ENCODE assay signal across 1 cellular context in the genomic region with DNA sequence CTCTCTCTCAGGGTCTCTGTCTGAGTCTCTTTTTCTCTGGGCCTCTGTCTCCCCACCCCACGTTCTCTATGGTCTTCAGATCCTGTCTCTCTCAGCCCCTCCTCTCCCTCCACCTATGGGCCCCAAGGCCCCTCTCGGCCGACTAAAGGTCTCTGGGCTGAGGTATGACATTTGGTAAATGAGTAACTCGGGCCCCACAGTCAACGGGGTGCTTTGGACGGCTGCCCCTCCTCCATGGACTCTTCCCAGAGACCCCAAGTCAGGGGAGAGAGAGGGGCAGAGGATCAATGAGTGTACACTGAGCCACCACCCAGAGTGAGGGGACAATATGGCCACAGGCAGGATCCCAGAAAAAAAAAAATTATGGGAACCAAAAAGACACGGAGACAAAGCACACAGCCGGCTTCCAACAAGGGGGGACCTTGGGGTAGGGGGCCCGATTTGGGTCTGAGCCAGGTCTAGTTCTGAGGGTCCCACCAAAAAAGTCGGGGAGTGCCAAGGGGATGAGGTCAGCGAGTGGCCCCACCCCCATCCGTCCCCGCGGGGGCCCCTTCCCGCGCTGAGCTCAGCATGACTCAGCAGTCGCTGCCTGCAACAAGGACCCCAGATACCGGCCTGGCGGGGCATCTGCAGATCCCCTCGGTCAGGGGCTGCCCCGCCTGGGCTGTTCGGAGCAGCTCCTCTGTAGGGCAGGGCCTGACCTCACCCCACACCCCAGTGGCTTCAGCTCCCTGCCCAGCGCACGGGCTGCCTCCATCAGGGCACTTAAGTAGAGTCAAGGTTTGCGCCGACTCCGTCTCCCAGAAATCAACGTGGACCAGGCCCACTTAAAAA.
TF ChIP-seq lines count a peak whose summit lies in the region.

No MANE protein-coding gene starts in this region.

TF ChIP-seq in K562, 482 proteins besides CTCF, POLR2A, EP300 and RAD21 (continued from another document and continues in another):
- TF ChIP-seq, protein P1, sequence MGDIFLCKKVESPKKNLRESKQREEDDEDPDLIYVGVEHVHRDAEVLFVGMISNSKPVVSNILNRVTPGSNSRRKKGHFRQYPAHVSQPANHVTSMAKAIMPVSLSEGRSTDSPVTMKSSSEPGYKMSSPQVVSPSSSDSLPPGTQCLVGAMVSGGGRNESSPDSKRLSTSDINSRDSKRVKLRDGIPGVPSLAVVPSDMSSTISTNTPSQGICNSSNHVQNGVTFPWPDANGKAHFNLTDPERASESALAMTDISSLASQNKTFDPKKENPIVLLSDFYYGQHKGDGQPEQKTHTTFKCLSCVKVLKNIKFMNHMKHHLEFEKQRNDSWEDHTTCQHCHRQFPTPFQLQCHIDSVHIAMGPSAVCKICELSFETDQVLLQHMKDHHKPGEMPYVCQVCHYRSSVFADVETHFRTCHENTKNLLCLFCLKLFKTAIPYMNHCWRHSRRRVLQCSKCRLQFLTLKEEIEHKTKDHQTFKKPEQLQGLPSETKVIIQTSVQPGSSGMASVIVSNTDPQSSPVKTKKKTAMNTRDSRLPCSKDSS (IDR thresholded peaks at IDR 0.05; ENCODE audit: low read depth, partially characterized antibody) = no peak
- TF ChIP-seq DNMT1 (IDR thresholded peaks at IDR 0.05) (no peak; the same call in 1 of the 2 replicates), FOXK1 (CRISPR knock-in tag; IDR thresholded peaks at IDR 0.05; ENCODE audit: borderline replicate concordance) (no peak), U2AF2 (optimal IDR thresholded peaks at IDR 0.05; ENCODE audit: low read depth, low read length) (no peak), HIVEP1 (CRISPR knock-in tag; IDR thresholded peaks at IDR 0.05) (peak; percentile 5; the same call in 1 of the 2 replicates), FOXK2 (conservative IDR thresholded peaks at IDR 0.05 in 1 of 2, IDR thresholded peaks at IDR 0.05 in 1 of 2; ENCODE audit: low read depth in 2 of 2) (peak; percentile 81 to 85), CHD2 (IDR thresholded peaks at IDR 0.05; ENCODE audit: low read depth, low read length) (peak; percentile 58; the same call in 1 of the 2 replicates), SRSF7 (optimal IDR thresholded peaks at IDR 0.05; ENCODE audit: low read depth, low read length) (no peak), TBP (optimal IDR thresholded peaks at IDR 0.05; ENCODE audit: low read depth, low read length) (no peak), POLR3A (IDR thresholded peaks at IDR 0.05; ENCODE audit: borderline replicate concordance, extremely low read depth, insufficient read depth, insufficient read length) (no peak), ZNF589 (CRISPR knock-in tag; IDR thresholded peaks at IDR 0.05; ENCODE audit: low read depth) (peak; percentile 93), KLF13 (tag; IDR thresholded peaks at IDR 0.05; ENCODE audit: borderline replicate concordance, low read depth) (0 out of 2 replicates have a peak, but pooled peaks have one; percentile 19), ZNF184 (CRISPR knock-in tag; IDR thresholded peaks at IDR 0.05) (no peak), HDGF (IDR thresholded peaks at IDR 0.05) (no peak), MTA3 (IDR thresholded peaks at IDR 0.05; ENCODE audit: borderline replicate concordance) (peak; percentile 92), CBX1 (IDR thresholded peaks at IDR 0.05; ENCODE audit: low read depth) (0 out of 2 replicates have a peak, but pooled peaks have one; percentile 20), PCBP2 (IDR thresholded peaks at IDR 0.05; ENCODE audit: low read depth, low read length, poor library complexity, severe bottlenecking) (no peak), JUNB (CRISPR knock-in tag; conservative IDR thresholded peaks at IDR 0.05) (peak; percentile 63), PHF21A (IDR thresholded peaks at IDR 0.05; ENCODE audit: borderline replicate concordance, low read depth) (peak; percentile 10; the same call in 1 of the 2 replicates), ZNF717 (CRISPR knock-in tag; IDR thresholded peaks at IDR 0.05) (no peak), NUFIP1 (IDR thresholded peaks at IDR 0.05; ENCODE audit: partially characterized antibody) (no peak), PML (IDR thresholded peaks at IDR 0.05; ENCODE audit: low read length) (peak; percentile 68; the same call in 1 of the 2 replicates), ZNF77 (CRISPR knock-in tag; IDR thresholded peaks at IDR 0.05) (no peak), ZNF408 (CRISPR knock-in tag; IDR thresholded peaks at IDR 0.05; ENCODE audit: low read depth) (no peak), KDM1A (IDR thresholded peaks at IDR 0.05) (0 out of 4 replicates have a peak, but pooled peaks of 1 of the 2 experiments have one; percentile 15), ZNF282 (CRISPR knock-in tag; IDR thresholded peaks at IDR 0.05) (no peak), ZNF398 (CRISPR knock-in tag; IDR thresholded peaks at IDR 0.05) (peak; percentile 51; the same call in 1 of the 2 replicates), ZNF217 (CRISPR knock-in tag; IDR thresholded peaks at IDR 0.05) (no peak), ZNF347 (CRISPR knock-in tag; IDR thresholded peaks at IDR 0.05; ENCODE audit: low read depth) (no peak), VEZF1 (CRISPR knock-in tag; IDR thresholded peaks at IDR 0.05) (peak; percentile 94), SOX6 (IDR thresholded peaks at IDR 0.05) (no peak), STAT5B (CRISPR knock-in tag; IDR thresholded peaks at IDR 0.05) (no peak), FOXJ3 (CRISPR knock-in tag; IDR thresholded peaks at IDR 0.05) (no peak), ZNF436 (CRISPR knock-in tag; IDR thresholded peaks at IDR 0.05) (no peak), ZNF41 (CRISPR knock-in tag; conservative IDR thresholded peaks at IDR 0.05) (peak; percentile 60), KLF1 (tag; IDR thresholded peaks at IDR 0.05) (no peak; the same call in 1 of the 2 replicates), ZNF766 (CRISPR knock-in tag; conservative IDR thresholded peaks at IDR 0.05) (peak; percentile 82), CCAR2 (IDR thresholded peaks at IDR 0.05; ENCODE audit: low read depth, low read length) (0 out of 2 replicates have a peak, but pooled peaks have one; percentile 94)
- TF ChIP-seq, protein P2, sequence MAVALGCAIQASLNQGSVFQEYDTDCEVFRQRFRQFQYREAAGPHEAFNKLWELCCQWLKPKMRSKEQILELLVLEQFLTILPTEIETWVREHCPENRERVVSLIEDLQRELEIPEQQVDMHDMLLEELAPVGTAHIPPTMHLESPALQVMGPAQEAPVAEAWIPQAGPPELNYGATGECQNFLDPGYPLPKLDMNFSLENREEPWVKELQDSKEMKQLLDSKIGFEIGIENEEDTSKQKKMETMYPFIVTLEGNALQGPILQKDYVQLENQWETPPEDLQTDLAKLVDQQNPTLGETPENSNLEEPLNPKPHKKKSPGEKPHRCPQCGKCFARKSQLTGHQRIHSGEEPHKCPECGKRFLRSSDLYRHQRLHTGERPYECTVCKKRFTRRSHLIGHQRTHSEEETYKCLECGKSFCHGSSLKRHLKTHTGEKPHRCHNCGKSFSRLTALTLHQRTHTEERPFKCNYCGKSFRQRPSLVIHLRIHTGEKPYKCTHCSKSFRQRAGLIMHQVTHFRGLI (CRISPR knock-in tag; IDR thresholded peaks at IDR 0.05) = no peak; the same call in 1 of the 2 replicates
- TF ChIP-seq, protein P3, sequence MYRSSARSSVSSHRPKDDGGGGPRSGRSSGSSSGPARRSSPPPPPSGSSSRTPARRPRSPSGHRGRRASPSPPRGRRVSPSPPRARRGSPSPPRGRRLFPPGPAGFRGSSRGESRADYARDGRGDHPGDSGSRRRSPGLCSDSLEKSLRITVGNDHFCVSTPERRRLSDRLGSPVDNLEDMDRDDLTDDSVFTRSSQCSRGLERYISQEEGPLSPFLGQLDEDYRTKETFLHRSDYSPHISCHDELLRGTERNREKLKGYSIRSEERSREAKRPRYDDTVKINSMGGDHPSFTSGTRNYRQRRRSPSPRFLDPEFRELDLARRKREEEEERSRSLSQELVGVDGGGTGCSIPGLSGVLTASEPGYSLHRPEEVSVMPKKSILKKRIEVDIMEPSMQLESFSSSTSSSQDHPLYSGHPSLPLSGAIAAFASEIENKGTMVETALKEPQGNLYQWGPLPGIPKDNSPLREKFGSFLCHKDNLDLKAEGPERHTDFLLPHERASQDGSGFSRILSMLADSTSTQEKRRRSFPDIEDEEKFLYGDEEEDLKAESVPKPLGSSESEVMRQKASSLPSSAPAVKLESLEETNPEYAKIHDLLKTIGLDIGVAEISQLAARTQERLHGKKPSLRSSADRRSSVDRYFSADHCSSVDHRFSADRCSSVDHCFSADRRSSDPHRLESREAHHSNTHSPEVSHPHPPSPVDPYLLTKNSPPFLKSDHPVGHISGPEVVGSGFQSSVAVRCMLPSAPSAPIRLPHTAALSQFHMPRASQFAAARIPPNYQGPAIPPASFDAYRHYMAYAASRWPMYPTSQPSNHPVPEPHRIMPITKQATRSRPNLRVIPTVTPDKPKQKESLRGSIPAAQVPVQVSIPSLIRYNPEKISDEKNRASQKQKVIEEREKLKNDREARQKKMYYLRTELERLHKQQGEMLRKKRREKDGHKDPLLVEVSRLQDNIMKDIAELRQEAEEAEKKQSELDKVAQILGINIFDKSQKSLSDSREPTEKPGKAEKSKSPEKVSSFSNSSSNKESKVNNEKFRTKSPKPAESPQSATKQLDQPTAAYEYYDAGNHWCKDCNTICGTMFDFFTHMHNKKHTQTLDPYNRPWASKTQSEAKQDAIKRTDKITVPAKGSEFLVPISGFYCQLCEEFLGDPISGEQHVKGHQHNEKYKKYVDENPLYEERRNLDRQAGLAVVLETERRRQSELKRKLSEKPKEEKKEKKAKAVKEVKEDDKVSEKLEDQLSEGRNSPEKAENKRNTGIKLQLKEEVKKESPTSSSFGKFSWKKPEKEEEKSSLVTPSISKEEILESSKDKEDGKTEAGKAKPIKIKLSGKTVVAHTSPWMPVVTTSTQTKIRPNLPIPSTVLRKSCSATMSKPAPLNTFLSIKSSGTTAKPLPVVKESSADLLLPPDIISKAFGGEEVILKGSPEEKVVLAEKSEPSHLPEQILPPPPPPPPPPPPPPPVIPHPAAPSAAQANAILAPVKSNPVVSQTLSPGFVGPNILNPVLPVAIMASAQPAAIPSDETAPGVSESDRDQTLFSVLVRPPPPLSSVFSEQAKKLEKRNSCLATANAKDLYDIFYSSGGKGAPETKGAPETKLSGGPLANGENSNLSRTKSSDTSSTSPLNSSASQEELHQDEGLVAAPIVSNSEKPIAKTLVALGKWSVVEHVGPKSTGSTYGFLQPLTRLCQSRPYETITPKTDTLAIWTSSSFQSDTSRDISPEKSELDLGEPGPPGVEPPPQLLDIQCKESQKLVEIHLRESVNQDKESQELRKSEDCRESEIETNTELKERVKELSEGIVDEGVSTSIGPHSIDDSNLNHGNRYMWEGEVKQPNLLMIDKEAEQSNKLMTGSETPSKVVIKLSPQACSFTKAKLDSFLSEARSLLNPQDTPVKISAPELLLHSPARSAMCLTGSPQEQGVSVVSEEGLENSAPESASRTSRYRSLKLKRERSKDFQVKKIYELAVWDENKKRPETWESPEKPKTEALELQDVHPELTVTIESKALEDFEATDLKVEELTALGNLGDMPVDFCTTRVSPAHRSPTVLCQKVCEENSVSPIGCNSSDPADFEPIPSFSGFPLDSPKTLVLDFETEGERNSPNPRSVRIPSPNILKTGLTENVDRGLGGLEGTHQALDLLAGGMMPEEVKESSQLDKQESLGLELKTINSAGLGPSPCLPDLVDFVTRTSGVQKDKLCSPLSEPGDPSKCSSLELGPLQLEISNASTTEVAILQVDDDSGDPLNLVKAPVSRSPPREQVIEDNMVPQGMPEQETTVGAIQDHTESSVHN (IDR thresholded peaks at IDR 0.05; ENCODE audit: borderline replicate concordance in 1 of 2, low read depth in 1 of 2) = peak in 1 of 2 experiments; percentile 79; a peak in 2 of 4 replicates
- TF ChIP-seq, protein P4, sequence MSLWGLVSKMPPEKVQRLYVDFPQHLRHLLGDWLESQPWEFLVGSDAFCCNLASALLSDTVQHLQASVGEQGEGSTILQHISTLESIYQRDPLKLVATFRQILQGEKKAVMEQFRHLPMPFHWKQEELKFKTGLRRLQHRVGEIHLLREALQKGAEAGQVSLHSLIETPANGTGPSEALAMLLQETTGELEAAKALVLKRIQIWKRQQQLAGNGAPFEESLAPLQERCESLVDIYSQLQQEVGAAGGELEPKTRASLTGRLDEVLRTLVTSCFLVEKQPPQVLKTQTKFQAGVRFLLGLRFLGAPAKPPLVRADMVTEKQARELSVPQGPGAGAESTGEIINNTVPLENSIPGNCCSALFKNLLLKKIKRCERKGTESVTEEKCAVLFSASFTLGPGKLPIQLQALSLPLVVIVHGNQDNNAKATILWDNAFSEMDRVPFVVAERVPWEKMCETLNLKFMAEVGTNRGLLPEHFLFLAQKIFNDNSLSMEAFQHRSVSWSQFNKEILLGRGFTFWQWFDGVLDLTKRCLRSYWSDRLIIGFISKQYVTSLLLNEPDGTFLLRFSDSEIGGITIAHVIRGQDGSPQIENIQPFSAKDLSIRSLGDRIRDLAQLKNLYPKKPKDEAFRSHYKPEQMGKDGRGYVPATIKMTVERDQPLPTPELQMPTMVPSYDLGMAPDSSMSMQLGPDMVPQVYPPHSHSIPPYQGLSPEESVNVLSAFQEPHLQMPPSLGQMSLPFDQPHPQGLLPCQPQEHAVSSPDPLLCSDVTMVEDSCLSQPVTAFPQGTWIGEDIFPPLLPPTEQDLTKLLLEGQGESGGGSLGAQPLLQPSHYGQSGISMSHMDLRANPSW (CRISPR knock-in tag; IDR thresholded peaks at IDR 0.05) = no peak
- TF ChIP-seq, protein P5, sequence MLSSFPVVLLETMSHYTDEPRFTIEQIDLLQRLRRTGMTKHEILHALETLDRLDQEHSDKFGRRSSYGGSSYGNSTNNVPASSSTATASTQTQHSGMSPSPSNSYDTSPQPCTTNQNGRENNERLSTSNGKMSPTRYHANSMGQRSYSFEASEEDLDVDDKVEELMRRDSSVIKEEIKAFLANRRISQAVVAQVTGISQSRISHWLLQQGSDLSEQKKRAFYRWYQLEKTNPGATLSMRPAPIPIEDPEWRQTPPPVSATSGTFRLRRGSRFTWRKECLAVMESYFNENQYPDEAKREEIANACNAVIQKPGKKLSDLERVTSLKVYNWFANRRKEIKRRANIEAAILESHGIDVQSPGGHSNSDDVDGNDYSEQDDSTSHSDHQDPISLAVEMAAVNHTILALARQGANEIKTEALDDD (IDR thresholded peaks at IDR 0.05) = no peak
